Comparison of ENCODE assay signal across 8 cellular contexts in genomic region chr18:79070486-79070885, GRCh38. TPM values are rescaled to one million over a fixed set of nuclear protein-coding genes. Genes with fewer than 3 reads are reported as not detected.
DNase-seq lines count a peak whose midpoint lies in the region; ATAC-seq, FAIRE-seq and TF ChIP-seq lines count a peak whose summit lies in the region.

No MANE protein-coding gene starts in this region.

- TF ChIP-seq POLR2A in spleen (IDR thresholded peaks at IDR 0.05): no peak

- DNase-seq in T-helper 1 cell (no peak), SK-N-MC (ENCODE audit: low read depth, low spot score) (no peak), fibroblast of villous mesenchyme (ENCODE audit: low read depth) (no peak), spleen (no peak), NCI-H2196 (lab: John Stamatoyannopoulos, UW; ENCODE audit: unreplicated experiment) (no peak), HTR-8/SVneo (ENCODE audit: insufficient read length, low spot score) (no peak)

- H3K27me3 Mint-ChIP-seq in T-helper 1 cell treated with Interleukin-12 subunit alpha and Interleukin-12 subunit beta and Interleukin-4 antibody, amounts not matched to agents 30 μg/mL and 1 μg/mL, for 36 hours (ENCODE audit: low read depth): peaks cover 22% of the 10 kb centered on the region

- intact Hi-C loops in spleen (cut with DNase I; ENCODE audit: low total_unique reads): no loop called here

- no peak for FAIRE-seq in HTR-8/SVneo (lab: Jason Lieb, UNC)

- H3K4me3 ChIP-seq in SK-N-MC (peak overlapping the region; percentile 79), fibroblast of villous mesenchyme (ENCODE audit: low read depth, low read length) (peak overlapping the region; percentile 87), spleen (peak overlapping the region in 6 of 8 donors; percentile 71 to 98 (median 90))

- H3K27me3 ChIP-seq in spleen (replicated peaks in 1 of 7): no peaks in the 10 kb centered on the region

- H3K4me1 ChIP-seq in spleen: peaks cover 11 to 55% (median 22%) of the 10 kb centered on the region in 6 donors

- TF ChIP-seq CTCF in fibroblast of villous mesenchyme (IDR thresholded peaks at IDR 0.05; ENCODE audit: insufficient read depth, low read depth, low read length) (no peak), spleen (IDR thresholded peaks at IDR 0.05 in 8 of 11, conservative IDR thresholded peaks at IDR 0.05 in 3 of 11) (no peak)

- H3K36me3 Mint-ChIP-seq in T-helper 1 cell treated with Interleukin-12 subunit alpha and Interleukin-12 subunit beta and Interleukin-4 antibody, amounts not matched to agents 30 μg/mL and 1 μg/mL, for 36 hours (ENCODE audit: low read depth): peaks cover 34% of the 10 kb centered on the region

- 77 to 93% (median 89%) methylated on average over 3 of the region's 3 CpGs for WGBS in spleen, 5 donors

- peak overlapping the region; percentile 88 for H3K4me3 Mint-ChIP-seq in T-helper 1 cell treated with Interleukin-12 subunit alpha and Interleukin-12 subunit beta and Interleukin-4 antibody, amounts not matched to agents 30 μg/mL and 1 μg/mL, for 36 hours

- H3K9me3 ChIP-seq in SK-N-MC (ENCODE audit: low read depth, low read length) (no peaks in the 10 kb centered on the region), spleen (peaks cover 0 to 15% (median 0%) of the 10 kb centered on the region in 8 donors)

- peaks cover 22% of the 10 kb centered on the region for H3K9me3 Mint-ChIP-seq in T-helper 1 cell treated with Interleukin-12 subunit alpha and Interleukin-12 subunit beta and Interleukin-4 antibody, amounts not matched to agents 30 μg/mL and 1 μg/mL, for 36 hours

- H3K36me3 ChIP-seq in SK-N-MC (ENCODE audit: insufficient read depth, low read length) (no peaks in the 10 kb centered on the region), spleen (peaks cover 0 to 11% (median 0%) of the 10 kb centered on the region in 6 donors)

- no peak overlapping the region for H3K27ac ChIP-seq in SK-N-MC
- peak overlapping the region in 2 of 8 donors; percentile 1 to 98 for H3K27ac ChIP-seq in spleen

- ATAC-seq in HG03432 (IDR thresholded peaks at IDR 0.05; ENCODE audit: unreplicated experiment): no peak

- peak overlapping the region; percentile 73 for H3K27ac Mint-ChIP-seq in T-helper 1 cell treated with Interleukin-12 subunit alpha and Interleukin-12 subunit beta and Interleukin-4 antibody, amounts not matched to agents 30 μg/mL and 1 μg/mL, for 36 hours

- peaks cover 25% of the 10 kb centered on the region for H3K4me1 Mint-ChIP-seq in T-helper 1 cell treated with Interleukin-12 subunit alpha and Interleukin-12 subunit beta and Interleukin-4 antibody, amounts not matched to agents 30 μg/mL and 1 μg/mL, for 36 hours (ENCODE audit: low read depth)

- peak overlapping the region; percentile 87 for H3K9ac ChIP-seq in SK-N-MC (ENCODE audit: insufficient read length)

RNA-seq across cellular contexts. Expression of gene ATP9B, which starts 1.3 kb away (rescaled TPM):
- 30.9 and 35.4 TPM in 2 replicates for total RNA-seq in fibroblast of villous mesenchyme
- 10 to 100 TPM; 40.6 to 58.4 (median 50.5) TPM for total RNA-seq in spleen
- 10 to 100 TPM in 1 of 3 donors, 1 to 10 TPM in 2; 7.5 to 11.0 (median 8.1) TPM for polyA plus RNA-seq in spleen
